In the genomic region with DNA sequence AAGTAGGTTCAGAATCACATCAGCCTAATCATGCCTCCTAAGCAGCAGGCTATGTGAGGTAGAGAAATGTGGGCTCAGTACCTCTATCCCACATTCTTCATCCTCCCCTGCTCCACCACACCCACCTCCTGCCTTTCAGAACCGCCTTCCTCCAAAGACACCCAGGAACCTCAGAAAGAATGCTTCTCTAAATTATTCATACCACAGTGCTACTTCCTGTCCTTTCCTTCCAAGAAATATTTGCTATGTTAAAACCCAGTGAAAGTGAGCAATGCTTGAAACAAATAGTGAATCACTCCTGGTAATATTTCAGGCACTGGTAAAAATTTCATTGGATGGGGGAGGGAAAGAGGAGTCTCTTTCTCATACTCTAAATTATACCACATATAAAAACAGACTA, we compare ENCODE assay signal across 1 cellular context.
TF ChIP-seq lines count a peak whose summit lies in the region.

No MANE protein-coding gene starts in this region.

TF ChIP-seq in SK-N-SH, 30 proteins besides CTCF, POLR2A, EP300 and RAD21 (continued from another document):
- TF ChIP-seq, protein P1, sequence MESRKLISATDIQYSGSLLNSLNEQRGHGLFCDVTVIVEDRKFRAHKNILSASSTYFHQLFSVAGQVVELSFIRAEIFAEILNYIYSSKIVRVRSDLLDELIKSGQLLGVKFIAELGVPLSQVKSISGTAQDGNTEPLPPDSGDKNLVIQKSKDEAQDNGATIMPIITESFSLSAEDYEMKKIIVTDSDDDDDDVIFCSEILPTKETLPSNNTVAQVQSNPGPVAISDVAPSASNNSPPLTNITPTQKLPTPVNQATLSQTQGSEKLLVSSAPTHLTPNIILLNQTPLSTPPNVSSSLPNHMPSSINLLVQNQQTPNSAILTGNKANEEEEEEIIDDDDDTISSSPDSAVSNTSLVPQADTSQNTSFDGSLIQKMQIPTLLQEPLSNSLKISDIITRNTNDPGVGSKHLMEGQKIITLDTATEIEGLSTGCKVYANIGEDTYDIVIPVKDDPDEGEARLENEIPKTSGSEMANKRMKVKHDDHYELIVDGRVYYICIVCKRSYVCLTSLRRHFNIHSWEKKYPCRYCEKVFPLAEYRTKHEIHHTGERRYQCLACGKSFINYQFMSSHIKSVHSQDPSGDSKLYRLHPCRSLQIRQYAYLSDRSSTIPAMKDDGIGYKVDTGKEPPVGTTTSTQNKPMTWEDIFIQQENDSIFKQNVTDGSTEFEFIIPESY (IDR thresholded peaks at IDR 0.05; ENCODE audit: borderline replicate concordance, low read depth) = peak; percentile 56; the same call in 1 of the 2 replicates
- TF ChIP-seq FOXM1 (IDR thresholded peaks at IDR 0.05; ENCODE audit: low read depth) (no peak), GABPA (IDR thresholded peaks at IDR 0.05; ENCODE audit: low read depth) (no peak), ELF1 (IDR thresholded peaks at IDR 0.05) (peak; percentile 34; the same call in 1 of the 2 replicates), NRF1 (IDR thresholded peaks at IDR 0.05; ENCODE audit: low read depth, low read length) (no peak), GATA2 (CRISPR knock-in tag; IDR thresholded peaks at IDR 0.05) (no peak), MXI1 (IDR thresholded peaks at IDR 0.05; ENCODE audit: low read depth, low read length) (no peak), MEF2A (IDR thresholded peaks at IDR 0.05; ENCODE audit: borderline replicate concordance, low read depth) (peak; percentile 45; the same call in 1 of the 2 replicates), RFX5 (IDR thresholded peaks at IDR 0.05; ENCODE audit: low read length) (no peak), EZH2phosphoT487 (IDR thresholded peaks at IDR 0.05; ENCODE audit: borderline replicate concordance, low read depth) (no peak), POLR2AphosphoS5 (IDR thresholded peaks at IDR 0.05; ENCODE audit: low read depth, low read length) (peak; percentile 33; the same call in 1 of the 2 replicates), FOSL2 (IDR thresholded peaks at IDR 0.05; ENCODE audit: borderline replicate concordance, low read depth) (peak; percentile 95), SIN3A (IDR thresholded peaks at IDR 0.05; ENCODE audit: borderline replicate concordance, low read depth, low read length) (no peak), CHD2 (IDR thresholded peaks at IDR 0.05; ENCODE audit: low read length, partially characterized antibody) (no peak), SMC3 (IDR thresholded peaks at IDR 0.05; ENCODE audit: low read depth, low read length) (no peak), RCOR1 (IDR thresholded peaks at IDR 0.05; ENCODE audit: low read length) (no peak)
- TF ChIP-seq, protein P2, sequence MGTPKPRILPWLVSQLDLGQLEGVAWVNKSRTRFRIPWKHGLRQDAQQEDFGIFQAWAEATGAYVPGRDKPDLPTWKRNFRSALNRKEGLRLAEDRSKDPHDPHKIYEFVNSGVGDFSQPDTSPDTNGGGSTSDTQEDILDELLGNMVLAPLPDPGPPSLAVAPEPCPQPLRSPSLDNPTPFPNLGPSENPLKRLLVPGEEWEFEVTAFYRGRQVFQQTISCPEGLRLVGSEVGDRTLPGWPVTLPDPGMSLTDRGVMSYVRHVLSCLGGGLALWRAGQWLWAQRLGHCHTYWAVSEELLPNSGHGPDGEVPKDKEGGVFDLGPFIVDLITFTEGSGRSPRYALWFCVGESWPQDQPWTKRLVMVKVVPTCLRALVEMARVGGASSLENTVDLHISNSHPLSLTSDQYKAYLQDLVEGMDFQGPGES (IDR thresholded peaks at IDR 0.05; ENCODE audit: low read depth, low read length) = no peak
- TF ChIP-seq, protein P3, sequence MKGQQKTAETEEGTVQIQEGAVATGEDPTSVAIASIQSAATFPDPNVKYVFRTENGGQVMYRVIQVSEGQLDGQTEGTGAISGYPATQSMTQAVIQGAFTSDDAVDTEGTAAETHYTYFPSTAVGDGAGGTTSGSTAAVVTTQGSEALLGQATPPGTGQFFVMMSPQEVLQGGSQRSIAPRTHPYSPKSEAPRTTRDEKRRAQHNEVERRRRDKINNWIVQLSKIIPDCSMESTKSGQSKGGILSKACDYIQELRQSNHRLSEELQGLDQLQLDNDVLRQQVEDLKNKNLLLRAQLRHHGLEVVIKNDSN (IDR thresholded peaks at IDR 0.05; ENCODE audit: borderline replicate concordance, low read depth) = 0 out of 2 replicates have a peak, but pooled peaks have one; percentile 11
TF ChIP-seq in SK-N-SH: peak in this region for 13.
